In genomic region chr15:80289558-80290277, GRCh38 we compare ENCODE assay signal across 2 cellular contexts.
A peak's percentile ranks its signal among the peaks of the same experiment; 100 is the strongest.
TF ChIP-seq lines count a peak whose summit lies in the region.

No MANE protein-coding gene starts in this region.

TF ChIP-seq in Ishikawa, 13 proteins besides CTCF, POLR2A, EP300 and RAD21 (continued from another document):
- no peak for TF ChIP-seq TAF1 (IDR thresholded peaks at IDR 0.05; ENCODE audit: low read depth)
- no peak for TF ChIP-seq CREB1 (IDR thresholded peaks at IDR 0.05; ENCODE audit: low read depth)
- no peak for TF ChIP-seq EGR1 (IDR thresholded peaks at IDR 0.05)

TF ChIP-seq in K562, 482 proteins besides CTCF, POLR2A, EP300 and RAD21 (continued from another document):
- TF ChIP-seq CHCHD3 (CRISPR knock-in tag; IDR thresholded peaks at IDR 0.05) = no peak
- TF ChIP-seq TFE3 (CRISPR knock-in tag; IDR thresholded peaks at IDR 0.05) = peak; percentile 43
TF ChIP-seq in K562: peak in this region for 1.
